In genomic region chr1:150213170-150214098, GRCh38 we compare ENCODE assay signal across 9 cellular contexts. TPM values are rescaled to one million over a fixed set of nuclear protein-coding genes. Genes with fewer than 3 reads are reported as not detected.
DNase-seq lines count a peak whose midpoint lies in the region; ATAC-seq lines count a peak whose summit lies in the region.
"Had no signal": no experiment of that assay in that cellular context is flagged by ENCODE, and none has a peak within 500 bp of the region (broad histone marks: within the 10 kb centered on the region; RNA-seq: fewer than 3 reads in every experiment).

No MANE protein-coding gene starts in this region.

- no peak overlapping the region for H3K9ac ChIP-seq in BLaER1 treated with 17β-estradiol and CSF1 and Interleukin-3, amounts not matched to agents 10 nM and 100 nM

- peak overlapping the region in 5 of 10 experiments; percentile 7 to 34 (median 15); a peak in 3 of 20 replicates for H3K4me3 ChIP-seq in BLaER1 treated with 17β-estradiol and CSF1 and Interleukin-3, amounts not matched to agents 10 nM and 100 nM

- peaks cover 1% of the 10 kb centered on the region for H3K36me3 Mint-ChIP-seq in activated T-helper 1 cell treated with anti-CD3 and anti-CD28 coated beads, Interleukin-12 subunit alpha, Interleukin-12 subunit beta, Interleukin-2, Interleukin-4 antibody, amounts not matched to agents 30 ng/mL and 10 ng/mL and 1 ng/mL, durations not matched to agents 14 hours and 24 hours and 36 hours (ENCODE audit: low read depth)
- no peaks in the 10 kb centered on the region for H3K36me3 Mint-ChIP-seq in naive B cell
- H3K36me3 Mint-ChIP-seq in stimulated activated effector memory CD8-positive, alpha-beta T cell treated with anti-CD3 and anti-CD28 coated beads, Interleukin-12 subunit alpha, Interleukin-12 subunit beta, amount 100 ng/mL, for 72 hours: peaks cover 11% of the 10 kb centered on the region

- H3K4me3 Mint-ChIP-seq in activated T-helper 1 cell treated with anti-CD3 and anti-CD28 coated beads, Interleukin-12 subunit alpha, Interleukin-12 subunit beta, Interleukin-2, Interleukin-4 antibody, amounts not matched to agents 30 ng/mL and 10 ng/mL and 1 ng/mL, durations not matched to agents 14 hours and 24 hours and 36 hours: peak overlapping the region; percentile 90
- peak overlapping the region; percentile 73 to 94 (median 93) for H3K4me3 Mint-ChIP-seq in naive B cell
- peak overlapping the region; percentile 73 for H3K4me3 Mint-ChIP-seq in stimulated activated effector memory CD8-positive, alpha-beta T cell treated with anti-CD3 and anti-CD28 coated beads, Interleukin-12 subunit alpha, Interleukin-12 subunit beta, amount 100 ng/mL, for 72 hours

- H4K20me1 ChIP-seq in BLaER1 treated with 17β-estradiol and CSF1 and Interleukin-3, amounts not matched to agents 10 nM and 100 nM: no peaks in the 10 kb centered on the region

- peak; percentile 86 for DNase-seq in HPDE6-E6E7 (ENCODE audit: extremely low spot score)
- DNase-seq in OCI-M2 (lab: John Stamatoyannopoulos, UW; ENCODE audit: unreplicated experiment): peak; percentile 73
- peak; percentile 87 for DNase-seq in activated T-helper 1 cell treated with anti-CD3 and anti-CD28 coated beads, Interleukin-12 subunit alpha, Interleukin-12 subunit beta, Interleukin-2, Interleukin-4 antibody, amounts not matched to agents 30 ng/mL and 10 ng/mL and 1 ng/mL, durations not matched to agents 14 hours and 24 hours and 36 hours (ENCODE audit: low spot score)
- peak; percentile 93 for DNase-seq in fibroblast of gingiva (ENCODE audit: low read depth)
- peak; percentile 83 for DNase-seq in naive B cell
- DNase-seq in stimulated activated effector memory CD8-positive, alpha-beta T cell treated with anti-CD3 and anti-CD28 coated beads, Interleukin-12 subunit alpha, Interleukin-12 subunit beta, amount 100 ng/mL, for 72 hours (ENCODE audit: low spot score in 2 of 2): peak; percentile 73 to 92

- peak overlapping the region; percentile 15 to 60 (median 28); a peak in 16 of 22 replicates for H3K4me2 ChIP-seq in BLaER1 treated with 17β-estradiol and CSF1 and Interleukin-3, amounts not matched to agents 10 nM and 100 nM

- intact Hi-C loops in activated T-helper 1 cell treated with anti-CD3 and anti-CD28 coated beads, Interleukin-12 subunit alpha, Interleukin-12 subunit beta, Interleukin-2, Interleukin-4 antibody, amounts not matched to agents 30 ng/mL and 10 ng/mL and 1 ng/mL, durations not matched to agents 14 hours and 24 hours and 36 hours (cut with micrococcal nuclease): loop anchor here (1.0 to 10.0 kb wide), 5 partner anchors 23 to 319 kb away; partner anchors contain the start of genes ANP32E, APH1A, BOLA1 and PRPF3

- peaks cover 0 to 21% (median 14%) of the 10 kb centered on the region in 11 experiments; a peak in 14 of 22 replicates for H3K36me3 ChIP-seq in BLaER1 treated with 17β-estradiol and CSF1 and Interleukin-3, amounts not matched to agents 10 nM and 100 nM

- H3K27me3 Mint-ChIP-seq in activated T-helper 1 cell treated with anti-CD3 and anti-CD28 coated beads, Interleukin-12 subunit alpha, Interleukin-12 subunit beta, Interleukin-2, Interleukin-4 antibody, amounts not matched to agents 30 ng/mL and 10 ng/mL and 1 ng/mL, durations not matched to agents 14 hours and 24 hours and 36 hours (ENCODE audit: insufficient read depth): peaks cover 2% of the 10 kb centered on the region
- no peaks in the 10 kb centered on the region for H3K27me3 Mint-ChIP-seq in naive B cell

- peaks cover 19% of the 10 kb centered on the region for H3K4me1 Mint-ChIP-seq in activated T-helper 1 cell treated with anti-CD3 and anti-CD28 coated beads, Interleukin-12 subunit alpha, Interleukin-12 subunit beta, Interleukin-2, Interleukin-4 antibody, amounts not matched to agents 30 ng/mL and 10 ng/mL and 1 ng/mL, durations not matched to agents 14 hours and 24 hours and 36 hours (ENCODE audit: low read depth)
- H3K4me1 Mint-ChIP-seq in naive B cell: peaks cover 5 to 14% (median 13%) of the 10 kb centered on the region in 3 donors
- H3K4me1 Mint-ChIP-seq in stimulated activated effector memory CD8-positive, alpha-beta T cell treated with anti-CD3 and anti-CD28 coated beads, Interleukin-12 subunit alpha, Interleukin-12 subunit beta, amount 100 ng/mL, for 72 hours: peaks cover 14% of the 10 kb centered on the region

- H3K27ac ChIP-seq in BLaER1 treated with 17β-estradiol and CSF1 and Interleukin-3, amounts not matched to agents 10 nM and 100 nM: no peak overlapping the region
- H3K27ac ChIP-seq: VCaP had no signal

- H3K4me1 ChIP-seq in BLaER1 treated with 17β-estradiol and CSF1 and Interleukin-3, amounts not matched to agents 10 nM and 100 nM: peaks cover 0 to 7% (median 0%) of the 10 kb centered on the region in 10 experiments; a peak in 2 of 20 replicates

- H3K9me3 ChIP-seq in BLaER1 treated with 17β-estradiol and CSF1 and Interleukin-3, amounts not matched to agents 10 nM and 100 nM (replicated peaks in 1 of 11): peaks cover 0 to 4% (median 0%) of the 10 kb centered on the region in 11 experiments; a peak in 2 of 22 replicates

- H3K27ac Mint-ChIP-seq in activated T-helper 1 cell treated with anti-CD3 and anti-CD28 coated beads, Interleukin-12 subunit alpha, Interleukin-12 subunit beta, Interleukin-2, Interleukin-4 antibody, amounts not matched to agents 30 ng/mL and 10 ng/mL and 1 ng/mL, durations not matched to agents 14 hours and 24 hours and 36 hours: peak overlapping the region; percentile 94
- H3K27ac Mint-ChIP-seq in naive B cell: peak overlapping the region; percentile 88 to 98 (median 97)
- peak overlapping the region; percentile 94 for H3K27ac Mint-ChIP-seq in stimulated activated effector memory CD8-positive, alpha-beta T cell treated with anti-CD3 and anti-CD28 coated beads, Interleukin-12 subunit alpha, Interleukin-12 subunit beta, amount 100 ng/mL, for 72 hours

- H3K9me3 Mint-ChIP-seq in activated T-helper 1 cell treated with anti-CD3 and anti-CD28 coated beads, Interleukin-12 subunit alpha, Interleukin-12 subunit beta, Interleukin-2, Interleukin-4 antibody, amounts not matched to agents 30 ng/mL and 10 ng/mL and 1 ng/mL, durations not matched to agents 14 hours and 24 hours and 36 hours: no peaks in the 10 kb centered on the region
- no peaks in the 10 kb centered on the region for H3K9me3 Mint-ChIP-seq in naive B cell
- no peaks in the 10 kb centered on the region for H3K9me3 Mint-ChIP-seq in stimulated activated effector memory CD8-positive, alpha-beta T cell treated with anti-CD3 and anti-CD28 coated beads, Interleukin-12 subunit alpha, Interleukin-12 subunit beta, amount 100 ng/mL, for 72 hours

- no peaks in the 10 kb centered on the region for H3K27me3 ChIP-seq in BLaER1 treated with 17β-estradiol and CSF1 and Interleukin-3, amounts not matched to agents 10 nM and 100 nM

- peak; percentile 98 for ATAC-seq in GM19372 (IDR thresholded peaks at IDR 0.05; ENCODE audit: low read depth, unreplicated experiment)
- ATAC-seq in naive B cell (ENCODE audit: low read depth in 2 of 2): peak; percentile 99 to 100
- peak; percentile 100 for ATAC-seq in stimulated activated effector memory CD8-positive, alpha-beta T cell treated with anti-CD3 and anti-CD28 coated beads, Interleukin-12 subunit alpha, Interleukin-12 subunit beta, amount 100 ng/mL, for 72 hours

RNA-seq across cellular contexts. Expression of gene ANP32E, which starts 22.5 kb away (rescaled TPM):
- total RNA-seq in activated T-helper 1 cell treated with anti-CD3 and anti-CD28 coated beads, Interleukin-12 subunit alpha, Interleukin-12 subunit beta, Interleukin-2, Interleukin-4 antibody, amounts not matched to agents 30 ng/mL and 10 ng/mL and 1 ng/mL, durations not matched to agents 14 hours and 24 hours and 36 hours: 196 and 217 TPM in 2 replicates
- polyA plus RNA-seq in naive B cell (ENCODE audit: low read depth in 6 of 6): 10 to 100 TPM; 44.7 to 67.8 (median 49.8) TPM

RNA-seq across cellular contexts. Expression of gene CA14, which starts 44.1 kb away (rescaled TPM):
- not detected in 2 replicates for total RNA-seq in activated T-helper 1 cell treated with anti-CD3 and anti-CD28 coated beads, Interleukin-12 subunit alpha, Interleukin-12 subunit beta, Interleukin-2, Interleukin-4 antibody, amounts not matched to agents 30 ng/mL and 10 ng/mL and 1 ng/mL, durations not matched to agents 14 hours and 24 hours and 36 hours
- polyA plus RNA-seq in naive B cell (ENCODE audit: low read depth in 6 of 6): 1 to 10 TPM in 3 of 6 donors, under 1 TPM in 3; 0.76 to 1.8 (median 1.0) TPM

RNA-seq across cellular contexts. Expression of gene APH1A, which starts 55.4 kb away (rescaled TPM):
- total RNA-seq in activated T-helper 1 cell treated with anti-CD3 and anti-CD28 coated beads, Interleukin-12 subunit alpha, Interleukin-12 subunit beta, Interleukin-2, Interleukin-4 antibody, amounts not matched to agents 30 ng/mL and 10 ng/mL and 1 ng/mL, durations not matched to agents 14 hours and 24 hours and 36 hours: 102 and 111 TPM in 2 replicates
- 100 to 1,000 TPM in 2 of 6 donors, 10 to 100 TPM in 4; 81.7 to 106 (median 91.3) TPM for polyA plus RNA-seq in naive B cell (ENCODE audit: low read depth in 6 of 6)

RNA-seq across cellular contexts. Expression of gene C1orf54, which starts 59.2 kb away (rescaled TPM):
- total RNA-seq in activated T-helper 1 cell treated with anti-CD3 and anti-CD28 coated beads, Interleukin-12 subunit alpha, Interleukin-12 subunit beta, Interleukin-2, Interleukin-4 antibody, amounts not matched to agents 30 ng/mL and 10 ng/mL and 1 ng/mL, durations not matched to agents 14 hours and 24 hours and 36 hours: 1.6 TPM in 2 replicates
- 1 to 10 TPM; 1.0 to 3.8 (median 2.0) TPM for polyA plus RNA-seq in naive B cell (ENCODE audit: low read depth in 6 of 6)
